Comparison of ENCODE assay signal across 28 cellular contexts in genomic region chr11:97158256-97158655, GRCh38.
"Had no signal": no experiment of that assay in that cellular context is flagged by ENCODE, and none has a peak within 500 bp of the region (broad histone marks: within the 10 kb centered on the region; RNA-seq: fewer than 3 reads in every experiment).

No MANE protein-coding gene starts in this region.

- ATAC-seq: esophagus mucosa; gastrocnemius medialis; left colon; natural killer cell; psoas muscle; right cardiac atrium; stimulated activated effector memory CD8-positive, alpha-beta T cell treated with anti-CD3 and anti-CD28 coated beads, Interleukin-12 subunit alpha, Interleukin-12 subunit beta, amount 100 ng/mL, for 72 hours had no signal

- H3K4me1 ChIP-seq: gastrocnemius medialis, heart left ventricle, psoas muscle, sigmoid colon, stomach, thyroid gland had no signal

- H3K27ac Mint-ChIP-seq: immature natural killer cell; memory B cell; natural killer cell; stimulated activated effector memory CD8-positive, alpha-beta T cell treated with anti-CD3 and anti-CD28 coated beads, Interleukin-12 subunit alpha, Interleukin-12 subunit beta, amount 100 ng/mL, for 72 hours had no signal

- H3K4me3 Mint-ChIP-seq: immature natural killer cell; memory B cell; natural killer cell; stimulated activated effector memory CD8-positive, alpha-beta T cell treated with anti-CD3 and anti-CD28 coated beads, Interleukin-12 subunit alpha, Interleukin-12 subunit beta, amount 100 ng/mL, for 72 hours had no signal

- H3K27ac ChIP-seq: dorsolateral prefrontal cortex, epithelial cell of prostate, gastrocnemius medialis, ovary, psoas muscle, sigmoid colon, stomach, thyroid gland had no signal

- H3K4me1 Mint-ChIP-seq: immature natural killer cell; memory B cell; natural killer cell; stimulated activated effector memory CD8-positive, alpha-beta T cell treated with anti-CD3 and anti-CD28 coated beads, Interleukin-12 subunit alpha, Interleukin-12 subunit beta, amount 100 ng/mL, for 72 hours had no signal

- H3K4me3 ChIP-seq: dorsolateral prefrontal cortex, gastrocnemius medialis, heart left ventricle, lung, ovary, psoas muscle, sigmoid colon, stomach, thyroid gland had no signal

- H3K36me3 Mint-ChIP-seq: immature natural killer cell; memory B cell; natural killer cell; stimulated activated effector memory CD8-positive, alpha-beta T cell treated with anti-CD3 and anti-CD28 coated beads, Interleukin-12 subunit alpha, Interleukin-12 subunit beta, amount 100 ng/mL, for 72 hours had no signal

- H3K27me3 ChIP-seq: dorsolateral prefrontal cortex, gastrocnemius medialis, heart left ventricle, ovary, sigmoid colon, stomach, thyroid gland had no signal

- DNase-seq: dorsolateral prefrontal cortex; effector CD4-positive, alpha-beta T cell; foreskin fibroblast; gastrocnemius medialis; hippocampal formation; immature natural killer cell; islet precursor cell; kidney glomerular epithelial cell; left colon; natural killer cell; nucleus accumbens; ovary; posterior cingulate gyrus; psoas muscle; right cardiac atrium; sigmoid colon; stimulated activated CD4-positive, alpha-beta T cell treated with anti-CD3 and anti-CD28 coated beads, Interleukin-2, amount 100 ng/mL, for 24 hours; stimulated activated CD4-positive, alpha-beta T cell treated with anti-CD3 and anti-CD28 coated beads, Interleukin-4, amount 100 ng/mL, for 24 hours; stimulated activated naive CD4-positive, alpha-beta T cell treated with Interleukin-2 at 50 U/mL for 16 hours; stomach; trophoblast cell had no signal

- H3K9me3 ChIP-seq: gastrocnemius medialis, heart left ventricle, ovary, psoas muscle, sigmoid colon, stomach, thyroid gland had no signal

- H3K27me3 Mint-ChIP-seq: memory B cell had no signal

- H3K36me3 ChIP-seq: gastrocnemius medialis, heart left ventricle, ovary, sigmoid colon, stomach, thyroid gland had no signal
